9 cellular contexts compared by ENCODE assay signal in genomic region chr10:80457554-80458262, GRCh38. TPM values are rescaled to one million over a fixed set of nuclear protein-coding genes. Genes with fewer than 3 reads are reported as not detected.
DNase-seq lines count a peak whose midpoint lies in the region; ATAC-seq and TF ChIP-seq lines count a peak whose summit lies in the region.
"Had no signal": no experiment of that assay in that cellular context is flagged by ENCODE, and none has a peak within 500 bp of the region (broad histone marks: within the 10 kb centered on the region; RNA-seq: fewer than 3 reads in every experiment).

No MANE protein-coding gene starts in this region.

- no peaks in the 10 kb centered on the region for H3K9me3 ChIP-seq in left ventricle myocardium inferior (replicated peaks)
- H3K9me3 ChIP-seq in mesenchymal stem cell (ENCODE audit: control insufficient read depth, low read length) = no peaks in the 10 kb centered on the region

- H3K4ac ChIP-seq in mesenchymal stem cell (ENCODE audit: low read depth in 1 of 2, low read length in 2 of 2) = no peak overlapping the region

- no peaks in the 10 kb centered on the region for H3K36me3 ChIP-seq in left ventricle myocardium inferior
- peaks cover 7 to 20% of the 10 kb centered on the region in 2 experiments for H3K36me3 ChIP-seq in mesenchymal stem cell (ENCODE audit: control insufficient read depth in 1 of 2, insufficient read depth in 2 of 2, low read depth in 1 of 2, low read length in 2 of 2)
- no peaks in the 10 kb centered on the region for H3K36me3 ChIP-seq in urinary bladder (ENCODE audit: insufficient read depth)

- TF ChIP-seq CTCF in left ventricle myocardium inferior (IDR thresholded peaks at IDR 0.05; ENCODE audit: borderline replicate concordance) = no peak

- H3K4me1 ChIP-seq in left ventricle myocardium inferior (peaks cover 96% of the 10 kb centered on the region), mesenchymal stem cell (ENCODE audit: control insufficient read depth, insufficient read depth, low read depth, low read length) (peaks cover 53% of the 10 kb centered on the region), urinary bladder (ENCODE audit: insufficient read depth) (peaks cover 3% of the 10 kb centered on the region)

- no peak overlapping the region for H2BK15ac ChIP-seq in mesenchymal stem cell (ENCODE audit: low read depth, poor library complexity, severe bottlenecking)

- H3K4me3 ChIP-seq in left ventricle myocardium inferior (peak overlapping the region; percentile 99), mesenchymal stem cell (ENCODE audit: insufficient read depth in 1 of 2, low read depth in 1 of 2, low read length in 2 of 2) (peak overlapping the region in 1 of 2 experiments; percentile 63), urinary bladder (ENCODE audit: low read depth, low read length) (no peak overlapping the region)

- DNase-seq in left ventricle myocardium inferior = no peak
- DNase-seq in Right ventricle myocardium superior = no peak
- DNase-seq in activated naive CD8-positive, alpha-beta T cell treated with anti-CD3 and anti-CD28 coated beads, Interleukin-2, amount 10 ng/mL, durations not matched to agents 7 days and 5 days = no peak
- no peak for DNase-seq in mesenchymal stem cell
- no peak for DNase-seq in NCI-H345 treated with DMSO at 0.1 percent for 48 hours (lab: John Stamatoyannopoulos, UW; ENCODE audit: unreplicated experiment)
- no peak for DNase-seq in C1 segment of cervical spinal cord (lab: John Stamatoyannopoulos, UW)
- DNase-seq: DMS79 had no signal

- no peak overlapping the region for H3K23ac ChIP-seq in mesenchymal stem cell (ENCODE audit: low read length in 2 of 2)

- H3K36me3 Mint-ChIP-seq in activated naive CD8-positive, alpha-beta T cell treated with anti-CD3 and anti-CD28 coated beads, Interleukin-2, amount 10 ng/mL, durations not matched to agents 7 days and 5 days = peaks cover 23% of the 10 kb centered on the region

- H3K14ac ChIP-seq in mesenchymal stem cell (ENCODE audit: low read length in 2 of 2) = peak overlapping the region in 1 of 2 experiments; percentile 30

- H2BK12ac ChIP-seq in mesenchymal stem cell (ENCODE audit: low read length in 2 of 2) = no peak overlapping the region

- H3K27ac ChIP-seq in left ventricle myocardium inferior (replicated peaks) (peak overlapping the region; percentile 100), mesenchymal stem cell (ENCODE audit: low read length, poor library complexity, severe bottlenecking) (no peak overlapping the region), urinary bladder (ENCODE audit: low read depth) (peak overlapping the region; percentile 31)

- H3K27me3 Mint-ChIP-seq in activated naive CD8-positive, alpha-beta T cell treated with anti-CD3 and anti-CD28 coated beads, Interleukin-2, amount 10 ng/mL, durations not matched to agents 7 days and 5 days = no peaks in the 10 kb centered on the region

- H2BK120ac ChIP-seq in mesenchymal stem cell (ENCODE audit: low read depth, low read length) = no peak overlapping the region

- no peaks in the 10 kb centered on the region for H3K79me1 ChIP-seq in mesenchymal stem cell (replicated peaks; ENCODE audit: low read length, poor library complexity, severe bottlenecking)

- no peak overlapping the region for H4K8ac ChIP-seq in mesenchymal stem cell (ENCODE audit: low read length)

- H2AK5ac ChIP-seq in mesenchymal stem cell (ENCODE audit: low read length, severe bottlenecking) = peak overlapping the region; percentile 21

- peak overlapping the region; percentile 99 for H3K4me3 Mint-ChIP-seq in activated naive CD8-positive, alpha-beta T cell treated with anti-CD3 and anti-CD28 coated beads, Interleukin-2, amount 10 ng/mL, durations not matched to agents 7 days and 5 days

- intact Hi-C loops in left ventricle myocardium inferior (cut with micrococcal nuclease) = loop anchor here (5.0 kb wide), 1 partner anchor 45 kb away; no protein-coding TSS in a partner anchor
- intact Hi-C loops in Right ventricle myocardium superior (cut with DNase I) = no loop called here

- no peak overlapping the region for H2BK5ac ChIP-seq in mesenchymal stem cell (ENCODE audit: low read depth, low read length, poor library complexity, severe bottlenecking)

- peak overlapping the region; percentile 70 for H3K9ac ChIP-seq in mesenchymal stem cell (ENCODE audit: low read length)

- peaks cover 62% of the 10 kb centered on the region for H3K4me1 Mint-ChIP-seq in activated naive CD8-positive, alpha-beta T cell treated with anti-CD3 and anti-CD28 coated beads, Interleukin-2, amount 10 ng/mL, durations not matched to agents 7 days and 5 days

- H3K27me3 ChIP-seq in left ventricle myocardium inferior (ENCODE audit: low read depth) = no peaks in the 10 kb centered on the region
- no peaks in the 10 kb centered on the region for H3K27me3 ChIP-seq in mesenchymal stem cell (ENCODE audit: control insufficient read depth in 1 of 2, insufficient read depth in 1 of 2, low read length in 2 of 2)

- ATAC-seq in Right ventricle myocardium superior (ENCODE audit: poor library complexity) (no peak), HG02642 (IDR thresholded peaks at IDR 0.05; ENCODE audit: poor library complexity, unreplicated experiment) (no peak)
- no peak for ATAC-seq in activated naive CD8-positive, alpha-beta T cell treated with anti-CD3 and anti-CD28 coated beads, Interleukin-2, amount 10 ng/mL, durations not matched to agents 7 days and 5 days (ENCODE audit: low read depth)

- H2AFZ ChIP-seq in mesenchymal stem cell (ENCODE audit: low read depth, low read length) = no peak overlapping the region

- H3K18ac ChIP-seq in mesenchymal stem cell (ENCODE audit: low read depth in 1 of 2, low read length in 2 of 2) = no peak overlapping the region

- WGBS in mesenchymal stem cell = 92% methylated on average over 8 of the region's 8 CpGs
- WGBS in urinary bladder = 90% methylated on average over 8 of the region's 8 CpGs

- no peak overlapping the region for H3K4me2 ChIP-seq in mesenchymal stem cell (ENCODE audit: low read length, poor library complexity, severe bottlenecking)

- no peak overlapping the region for H4K91ac ChIP-seq in mesenchymal stem cell (ENCODE audit: low read length)

- H3K27ac Mint-ChIP-seq in activated naive CD8-positive, alpha-beta T cell treated with anti-CD3 and anti-CD28 coated beads, Interleukin-2, amount 10 ng/mL, durations not matched to agents 7 days and 5 days = peak overlapping the region; percentile 93

- no peaks in the 10 kb centered on the region for H3K9me3 Mint-ChIP-seq in activated naive CD8-positive, alpha-beta T cell treated with anti-CD3 and anti-CD28 coated beads, Interleukin-2, amount 10 ng/mL, durations not matched to agents 7 days and 5 days

- POLR2A ChIA-PET in activated naive CD8-positive, alpha-beta T cell treated with anti-CD3 and anti-CD28 coated beads, Interleukin-2, amount 10 ng/mL, durations not matched to agents 7 days and 5 days (lab: Charles Lee) = interaction anchor here (0.6 to 6.5 kb wide), 10 partner anchors 8 to 50 kb away, joined by 3 to 74 read pairs (median 6); no protein-coding TSS in a partner anchor

RNA-seq across cellular contexts. Expression of gene TSPAN14, which starts 3.6 kb away (rescaled TPM):
- total RNA-seq in left ventricle myocardium inferior (33.4 TPM), Right ventricle myocardium superior (36.6 TPM), urinary bladder (26.4 TPM)
- total RNA-seq in activated naive CD8-positive, alpha-beta T cell treated with anti-CD3 and anti-CD28 coated beads, Interleukin-2, amount 10 ng/mL, durations not matched to agents 7 days and 5 days = 100 to 1,000 TPM in 1 of 2 experiments, 10 to 100 TPM in 1; 98.8 to 112 TPM
- polyA plus RNA-seq in mesenchymal stem cell (2013, experiment 1 of 2) = 42.9 TPM
- polyA plus RNA-seq in mesenchymal stem cell (2013, experiment 2 of 2) = 44.5 TPM
- 65.1 TPM for polyA plus RNA-seq in urinary bladder

RNA-seq across cellular contexts. Expression of gene PRXL2A, which starts 49.4 kb away (rescaled TPM):
- total RNA-seq in left ventricle myocardium inferior (101 TPM), Right ventricle myocardium superior (110 TPM), urinary bladder (52.9 TPM)
- total RNA-seq in activated naive CD8-positive, alpha-beta T cell treated with anti-CD3 and anti-CD28 coated beads, Interleukin-2, amount 10 ng/mL, durations not matched to agents 7 days and 5 days = 10 to 100 TPM; 13.6 to 14.0 TPM
- 214 TPM for polyA plus RNA-seq in mesenchymal stem cell (2013, experiment 1 of 2)
- 220 TPM for polyA plus RNA-seq in mesenchymal stem cell (2013, experiment 2 of 2)
- polyA plus RNA-seq in urinary bladder = 59.1 TPM
